ENCODE assay signal across 9 cellular contexts in genomic region chr2:45242161-45242741, GRCh38.
DNase-seq lines count a peak whose midpoint lies in the region; ATAC-seq and TF ChIP-seq lines count a peak whose summit lies in the region.
"Had no signal": no experiment of that assay in that cellular context is flagged by ENCODE, and none has a peak within 500 bp of the region (broad histone marks: within the 10 kb centered on the region; RNA-seq: fewer than 3 reads in every experiment).

No MANE protein-coding gene starts in this region.

- WGBS in IMR-90 (ENCODE audit: extremely low coverage in 2 of 2, insufficient read length in 1 of 2), 2 experiments: 86% methylated on average over 1 of the region's 6 CpGs; no CpG with 5 or more reads in 1 of the 2 experiments

- POLR2A ChIA-PET in IMR-90 (lab: Charles Lee; ENCODE audit: unreplicated experiment): no interaction called here

- no peak overlapping the region for H3K27ac ChIP-seq in IMR-90 (ENCODE audit: insufficient read depth, low read length)
- peak overlapping the region; percentile 14 for H3K27ac ChIP-seq in OCI-LY1 (ENCODE audit: low read depth, low read length, poor library complexity, severe bottlenecking)

- no peak overlapping the region for H4K91ac ChIP-seq in IMR-90 (ENCODE audit: insufficient read depth, low read depth, low read length)

- no peaks in the 10 kb centered on the region; the same call in 1 of the 2 replicates for H3K79me2 ChIP-seq in OCI-LY1 (ENCODE audit: insufficient read depth, low read length)

- H3K36me3 Mint-ChIP-seq in mesothelial cell of epicardium: no peaks in the 10 kb centered on the region
- H3K36me3 Mint-ChIP-seq: memory B cell had no signal

- TF ChIP-seq POLR2A in IMR-90 (IDR thresholded peaks at IDR 0.05; ENCODE audit: low read depth, low read length): no peak

- H3K4me2 ChIP-seq in IMR-90 (ENCODE audit: low read depth, low read length) (no peak overlapping the region), OCI-LY1 (ENCODE audit: low read length) (no peak overlapping the region)

- no peak overlapping the region for H2BK5ac ChIP-seq in IMR-90 (ENCODE audit: low read depth, low read length, poor library complexity, severe bottlenecking)

- H2AFZ ChIP-seq in IMR-90 (replicated peaks; ENCODE audit: low read length, poor library complexity): peak overlapping the region; percentile 56
- no peak overlapping the region for H2AFZ ChIP-seq in OCI-LY1 (ENCODE audit: low read length)

- no peak overlapping the region for H3K4me3 Mint-ChIP-seq in mesothelial cell of epicardium
- H3K4me3 Mint-ChIP-seq: memory B cell had no signal

- TF ChIP-seq RAD21 in IMR-90 (IDR thresholded peaks at IDR 0.05; ENCODE audit: low read length): no peak

- H2AK5ac ChIP-seq in IMR-90 (ENCODE audit: low read depth, low read length): no peak overlapping the region

- H3K14ac ChIP-seq in IMR-90 (replicated peaks; ENCODE audit: low read depth, low read length): no peak overlapping the region; the same call in 1 of the 2 replicates

- H2BK120ac ChIP-seq in IMR-90 (ENCODE audit: low read depth, low read length): no peak overlapping the region; the same call in 1 of the 2 replicates

- no peak overlapping the region for H2BK15ac ChIP-seq in IMR-90 (ENCODE audit: low read depth, low read length)

- H3K4me1 Mint-ChIP-seq in mesothelial cell of epicardium: peaks cover 15% of the 10 kb centered on the region
- H3K4me1 Mint-ChIP-seq: memory B cell had no signal

- H3K36me3 ChIP-seq in IMR-90 (ENCODE audit: control insufficient read depth, insufficient read depth, low read length) (no peaks in the 10 kb centered on the region), OCI-LY1 (ENCODE audit: insufficient read depth, low read length) (no peaks in the 10 kb centered on the region)

- H3K27me3 Mint-ChIP-seq in mesothelial cell of epicardium (ENCODE audit: low read depth): no peaks in the 10 kb centered on the region

- H3K9me2 ChIP-seq in OCI-LY1 (ENCODE audit: low read depth, low read length): no peaks in the 10 kb centered on the region

- in situ Hi-C loops in IMR-90 (cut with MboI; ENCODE audit: low sequenced_read_pairs): no loop called here

- no peak overlapping the region for H3K56ac ChIP-seq in IMR-90 (ENCODE audit: extremely low read depth, insufficient read depth, low read length)

- H4K20me1 ChIP-seq in IMR-90 (ENCODE audit: insufficient read depth, low read length) (no peaks in the 10 kb centered on the region), OCI-LY1 (ENCODE audit: insufficient read depth, low read length) (no peaks in the 10 kb centered on the region)

- H3K4ac ChIP-seq in IMR-90 (ENCODE audit: low read depth, low read length): no peak overlapping the region

- peak; percentile 37 for DNase-seq in IMR-90
- DNase-seq in foreskin fibroblast: peak; percentile 25 to 56
- DNase-seq in putamen (ENCODE audit: low spot score): peak; percentile 55
- no peak for DNase-seq in mesothelial cell of epicardium (ENCODE audit: low spot score in 2 of 2, unreplicated experiment in 2 of 2)
- DNase-seq in stimulated activated naive CD4-positive, alpha-beta T cell treated with Interleukin-2 at 50 U/mL for 16 hours (lab: John Stamatoyannopoulos, UW): no peak

- peaks cover 16% of the 10 kb centered on the region for H3K4me1 ChIP-seq in IMR-90 (ENCODE audit: control insufficient read depth, insufficient read depth, low read length)
- peaks cover 27% of the 10 kb centered on the region for H3K4me1 ChIP-seq in OCI-LY1 (ENCODE audit: insufficient read depth, low read length, severe bottlenecking)

- dilution Hi-C loops in IMR-90 (cut with HindIII; ENCODE audit: low sequenced_read_pairs, unreplicated experiment): no loop called here

- H3K9me3 ChIP-seq in IMR-90 (ENCODE audit: control insufficient read depth, insufficient read depth, low read length): no peaks in the 10 kb centered on the region
- no peaks in the 10 kb centered on the region for H3K9me3 ChIP-seq in OCI-LY1 (ENCODE audit: low read length)

- H3K9me1 ChIP-seq in IMR-90 (ENCODE audit: insufficient read depth, low read length): peaks cover 11% of the 10 kb centered on the region; the same call in 1 of the 2 replicates

- H3K9me3 Mint-ChIP-seq in mesothelial cell of epicardium: peaks cover 3% of the 10 kb centered on the region
- H3K9me3 Mint-ChIP-seq: memory B cell had no signal

- no peak overlapping the region for H3K23ac ChIP-seq in IMR-90 (ENCODE audit: low read depth, low read length)

- BruUV-seq in IMR-90 (replicated peaks; lab: Mats Ljungman, UMichigan): no TSS peak

- no peak overlapping the region for H3K4me3 ChIP-seq in IMR-90 (ENCODE audit: insufficient read depth, low read depth, low read length)
- H3K4me3 ChIP-seq in OCI-LY1 (ENCODE audit: low read depth, low read length, poor library complexity, severe bottlenecking): no peak overlapping the region
- H3K4me3 ChIP-seq in foreskin fibroblast (ENCODE audit: low read depth in 1 of 2, low read length in 2 of 2): no peak overlapping the region

- no peak overlapping the region for H3K27ac Mint-ChIP-seq in mesothelial cell of epicardium
- H3K27ac Mint-ChIP-seq: memory B cell had no signal

- ATAC-seq in IMR-90 (ENCODE audit: low read depth): no peak
- no peak for ATAC-seq in GM18517 (IDR thresholded peaks at IDR 0.05; ENCODE audit: unreplicated experiment)
- no peak for ATAC-seq in HG02981 (IDR thresholded peaks at IDR 0.05; ENCODE audit: unreplicated experiment)

- 0 out of 2 replicates have a peak, but pooled peaks cover 2% of the 10 kb centered on the region for H3K27me3 ChIP-seq in IMR-90 (ENCODE audit: control insufficient read depth, insufficient read depth, low read length)
- H3K27me3 ChIP-seq in OCI-LY1 (ENCODE audit: insufficient read depth, low read length): no peaks in the 10 kb centered on the region

- TF ChIP-seq CTCF in IMR-90 (conservative IDR thresholded peaks at IDR 0.05; ENCODE audit: low read depth, low read length): no peak
- TF ChIP-seq CTCF in OCI-LY1 (IDR thresholded peaks at IDR 0.05; ENCODE audit: low read length): no peak
- no peak for TF ChIP-seq CTCF in foreskin fibroblast (IDR thresholded peaks at IDR 0.05; ENCODE audit: low read depth, low read length)
- TF ChIP-seq CTCF in mesothelial cell of epicardium (IDR thresholded peaks at IDR 0.05; ENCODE audit: unreplicated experiment): no peak

- H4K8ac ChIP-seq in IMR-90 (ENCODE audit: low read depth in 2 of 2, low read length in 2 of 2): no peak overlapping the region

- intact Hi-C loops in IMR-90 (cut with micrococcal nuclease): loop anchor here (10.0 kb wide), 1 partner anchor 257 kb away; no protein-coding TSS in a partner anchor

- H3K9ac ChIP-seq in IMR-90 (ENCODE audit: low read depth, low read length) (no peak overlapping the region), OCI-LY1 (ENCODE audit: low read length) (no peak overlapping the region)

- H3K79me1 ChIP-seq in IMR-90 (ENCODE audit: low read depth in 1 of 2, low read length in 2 of 2): no peaks in the 10 kb centered on the region

- H2BK20ac ChIP-seq in IMR-90 (ENCODE audit: low read depth, low read length): no peak overlapping the region

- no peak overlapping the region for H2AK9ac ChIP-seq in IMR-90 (replicated peaks; ENCODE audit: low read depth, low read length, poor library complexity)

- H3F3A ChIP-seq in OCI-LY1 (ENCODE audit: insufficient read depth, low read length): no peaks in the 10 kb centered on the region

- H3K18ac ChIP-seq in IMR-90 (ENCODE audit: low read depth, low read length): no peak overlapping the region

- 0 out of 2 replicates have a peak overlapping the region, but pooled peaks have one; percentile 14 for H4K5ac ChIP-seq in IMR-90 (ENCODE audit: low read depth, low read length)

- CTCF ChIA-PET in IMR-90 (lab: Yijun Ruan, JAX): interaction anchor here (1.2 kb wide), 1 partner anchor 8 kb away, joined by 3 read pairs; no protein-coding TSS in a partner anchor

TF ChIP-seq in IMR-90, 13 proteins besides CTCF, POLR2A, EP300 and RAD21:
- TF ChIP-seq MXI1 (IDR thresholded peaks at IDR 0.05; ENCODE audit: borderline replicate concordance, low read depth, low read length) (no peak), NFE2L2 (IDR thresholded peaks at IDR 0.05; ENCODE audit: low read depth, low read length) (no peak), CEBPB (IDR thresholded peaks at IDR 0.05; ENCODE audit: low read depth, low read length) (no peak), ELK1 (IDR thresholded peaks at IDR 0.05; ENCODE audit: borderline replicate concordance, low read depth, low read length) (no peak), USF2 (IDR thresholded peaks at IDR 0.05; ENCODE audit: low read depth, low read length) (peak; percentile 70), MAFK (IDR thresholded peaks at IDR 0.05; ENCODE audit: low read depth, low read length) (no peak), CHD1 (IDR thresholded peaks at IDR 0.05; ENCODE audit: low read depth, low read length) (no peak), MAZ (IDR thresholded peaks at IDR 0.05; ENCODE audit: borderline replicate concordance, low read depth, low read length) (no peak)

Comparison
In these comparisons a context has a peak if more than half of its experiments do, and no peak if none do; other contexts are left out.
1. DNase-seq: peak in IMR-90 (single experiment), foreskin fibroblast (2 of 2) and putamen (single experiment); none in mesothelial cell of epicardium (0 of 2) and stimulated activated naive CD4-positive, alpha-beta T cell treated with Interleukin-2 at 50 U/mL for 16 hours (single experiment).